16 cellular contexts compared by ENCODE assay signal in the genomic region with DNA sequence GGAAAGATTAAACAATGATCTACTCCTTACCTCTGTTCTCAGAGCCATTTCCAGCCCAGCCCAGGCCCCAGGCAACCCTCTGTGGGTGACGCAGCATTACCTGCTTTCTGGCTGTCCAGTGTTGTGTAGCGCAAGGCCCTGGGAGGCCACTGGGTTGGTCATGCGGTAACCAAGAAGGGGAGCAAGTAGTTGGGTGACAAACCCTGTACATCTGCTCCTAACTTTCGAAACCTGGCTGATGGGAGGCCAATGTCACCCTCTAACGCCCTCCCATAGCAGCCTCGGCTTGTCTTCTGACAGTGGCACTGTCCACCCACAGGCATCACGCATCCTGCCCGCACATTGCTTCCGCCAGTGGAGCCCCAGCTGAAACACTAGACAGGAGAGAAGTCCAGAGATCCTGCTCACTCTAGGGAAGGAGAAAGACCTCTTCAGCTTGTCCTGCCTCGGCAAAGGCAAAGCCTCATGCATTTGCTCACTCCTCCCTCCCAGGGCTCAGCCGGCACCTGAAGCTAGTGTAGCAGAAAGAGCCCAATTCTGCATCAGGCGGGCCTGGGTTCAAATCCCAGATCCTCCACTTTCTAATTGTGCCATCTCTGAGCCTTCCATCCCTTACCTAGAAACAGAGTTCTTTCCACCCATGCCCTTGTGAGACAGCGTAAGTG.
"Had no signal": no experiment of that assay in that cellular context is flagged by ENCODE, and none has a peak within 500 bp of the region (broad histone marks: within the 10 kb centered on the region; RNA-seq: fewer than 3 reads in every experiment).

No MANE protein-coding gene starts in this region.

- H3K4me1 Mint-ChIP-seq: activated CD4-positive, alpha-beta memory T cell treated with anti-CD3 and anti-CD28 coated beads, Interleukin-2, amount 10 ng/mL, durations not matched to agents 7 days and 5 days; activated CD4-positive, alpha-beta T cell treated with anti-CD3 and anti-CD28 coated beads for 36 hours; naive thymus-derived CD4-positive, alpha-beta T cell; stimulated activated memory B cell treated with anti-CD40 and anti-IgM and Interleukin-4, amounts not matched to agents 10 μg/mL and 1 μg/mL and 100 μg/mL, for 72 hours had no signal

- DNase-seq: activated CD4-positive, alpha-beta memory T cell treated with anti-CD3 and anti-CD28 coated beads, Interleukin-2, amount 10 ng/mL, durations not matched to agents 7 days and 5 days; activated CD4-positive, alpha-beta T cell treated with anti-CD3 and anti-CD28 coated beads for 36 hours; activated CD8-positive, alpha-beta memory T cell treated with anti-CD3 and anti-CD28 coated beads, Interleukin-2, amount 50 U/mL, for 48 hours; caudate nucleus; cortex of kidney; effector memory CD8-positive, alpha-beta T cell; kidney glomerular epithelial cell; retina; SIG-M5; trophoblast cell had no signal

- H3K4me3 ChIP-seq: hepatocyte, lung, smooth muscle cell had no signal

- H3K36me3 Mint-ChIP-seq: stimulated activated memory B cell treated with anti-CD40 and anti-IgM and Interleukin-4, amounts not matched to agents 10 μg/mL and 1 μg/mL and 100 μg/mL, for 72 hours had no signal

- H3K27me3 ChIP-seq: hepatocyte had no signal

- ATAC-seq: activated CD4-positive, alpha-beta T cell treated with anti-CD3 and anti-CD28 coated beads for 36 hours; effector memory CD8-positive, alpha-beta T cell; naive thymus-derived CD4-positive, alpha-beta T cell; stimulated activated memory B cell treated with anti-CD40 and anti-IgM and Interleukin-4, amounts not matched to agents 10 μg/mL and 1 μg/mL and 100 μg/mL, for 72 hours had no signal

- H3K27ac ChIP-seq: hepatocyte, parathyroid adenoma had no signal

- H3K4me1 ChIP-seq: parathyroid adenoma had no signal

- H3K9me3 Mint-ChIP-seq: activated CD4-positive, alpha-beta memory T cell treated with anti-CD3 and anti-CD28 coated beads, Interleukin-2, amount 10 ng/mL, durations not matched to agents 7 days and 5 days had no signal

- H3K4me3 Mint-ChIP-seq: activated CD4-positive, alpha-beta memory T cell treated with anti-CD3 and anti-CD28 coated beads, Interleukin-2, amount 10 ng/mL, durations not matched to agents 7 days and 5 days; activated CD4-positive, alpha-beta T cell treated with anti-CD3 and anti-CD28 coated beads for 36 hours; effector memory CD8-positive, alpha-beta T cell; naive thymus-derived CD4-positive, alpha-beta T cell; stimulated activated memory B cell treated with anti-CD40 and anti-IgM and Interleukin-4, amounts not matched to agents 10 μg/mL and 1 μg/mL and 100 μg/mL, for 72 hours had no signal

- H3K27ac Mint-ChIP-seq: activated CD4-positive, alpha-beta memory T cell treated with anti-CD3 and anti-CD28 coated beads, Interleukin-2, amount 10 ng/mL, durations not matched to agents 7 days and 5 days; activated CD4-positive, alpha-beta T cell treated with anti-CD3 and anti-CD28 coated beads for 36 hours; effector memory CD8-positive, alpha-beta T cell; naive thymus-derived CD4-positive, alpha-beta T cell; stimulated activated memory B cell treated with anti-CD40 and anti-IgM and Interleukin-4, amounts not matched to agents 10 μg/mL and 1 μg/mL and 100 μg/mL, for 72 hours had no signal
